ENCODE assay signal across 23 cellular contexts in genomic region chr1:155880251-155880650, GRCh38.
"Had no signal": no experiment of that assay in that cellular context is flagged by ENCODE, and none has a peak within 500 bp of the region (broad histone marks: within the 10 kb centered on the region; RNA-seq: fewer than 3 reads in every experiment).

No MANE protein-coding gene starts in this region.

- H3K27me3 ChIP-seq: colonic mucosa, dorsolateral prefrontal cortex, esophagus squamous epithelium, gastrocnemius medialis, gastroesophageal sphincter, heart left ventricle, heart right ventricle had no signal

- H3K27me3 Mint-ChIP-seq: dendritic cell treated with granulocyte-macrophage colony-stimulating factor and Interleukin-4, amounts not matched to agents 40 ng/mL and 50 ng/mL, for 4 days; effector memory CD8-positive, alpha-beta T cell had no signal

- H3K9me3 ChIP-seq: colonic mucosa, esophagus squamous epithelium, gastrocnemius medialis, gastroesophageal sphincter, heart left ventricle, heart right ventricle had no signal

- H3K27ac Mint-ChIP-seq: dendritic cell treated with granulocyte-macrophage colony-stimulating factor and Interleukin-4, amounts not matched to agents 40 ng/mL and 50 ng/mL, for 4 days; endodermal cell had no signal

- ATAC-seq: effector memory CD8-positive, alpha-beta T cell; esophagus mucosa; foreskin keratinocyte; gastrocnemius medialis; gastroesophageal sphincter; heart left ventricle; heart right ventricle had no signal

- H3K4me3 Mint-ChIP-seq: dendritic cell treated with granulocyte-macrophage colony-stimulating factor and Interleukin-4, amounts not matched to agents 40 ng/mL and 50 ng/mL, for 4 days; effector memory CD8-positive, alpha-beta T cell; endodermal cell had no signal

- H3K36me3 ChIP-seq: colonic mucosa, gastrocnemius medialis had no signal

- H3K4me3 ChIP-seq: colonic mucosa, coronary artery, dorsolateral prefrontal cortex, esophagus squamous epithelium, gastrocnemius medialis, gastroesophageal sphincter, heart left ventricle, heart right ventricle had no signal

- H3K9me3 Mint-ChIP-seq: dendritic cell treated with granulocyte-macrophage colony-stimulating factor and Interleukin-4, amounts not matched to agents 40 ng/mL and 50 ng/mL, for 4 days; effector memory CD8-positive, alpha-beta T cell; endodermal cell had no signal

- H3K4me1 ChIP-seq: colonic mucosa, esophagus squamous epithelium, foreskin keratinocyte, gastrocnemius medialis, gastroesophageal sphincter, heart right ventricle had no signal

- H3K27ac ChIP-seq: colonic mucosa, coronary artery, epithelial cell of prostate, esophagus squamous epithelium, foreskin keratinocyte, gastrocnemius medialis, gastroesophageal sphincter, heart left ventricle, heart right ventricle had no signal

- DNase-seq: colonic mucosa; cortex of kidney; dermis blood vessel endothelial cell; dorsolateral prefrontal cortex; effector CD4-positive, alpha-beta T cell; effector CD8-positive, alpha-beta T cell; effector memory CD4-positive, alpha-beta T cell; effector memory CD8-positive, alpha-beta T cell; endodermal cell; erythroblast; esophagus squamous epithelium; foreskin fibroblast; foreskin keratinocyte; foreskin melanocyte; gastrocnemius medialis; glutamatergic neuron; heart left ventricle; heart right ventricle had no signal
